Comparison of ENCODE assay signal across 14 cellular contexts in genomic region chr17:57091186-57091618, GRCh38. TPM values are rescaled to one million over a fixed set of nuclear protein-coding genes. Genes with fewer than 3 reads are reported as not detected.
DNase-seq lines count a peak whose midpoint lies in the region; ATAC-seq and TF ChIP-seq lines count a peak whose summit lies in the region.
"Had no signal": no experiment of that assay in that cellular context is flagged by ENCODE, and none has a peak within 500 bp of the region (broad histone marks: within the 10 kb centered on the region; RNA-seq: fewer than 3 reads in every experiment).

No MANE protein-coding gene starts in this region.

- no peaks in the 10 kb centered on the region for H3K36me3 ChIP-seq in Peyer's patch
- H3K36me3 ChIP-seq in esophagus (ENCODE audit: control insufficient read depth in 2 of 2, insufficient read depth in 2 of 2, low read length in 1 of 2): no peaks in the 10 kb centered on the region
- no peaks in the 10 kb centered on the region for H3K36me3 ChIP-seq in lower lobe of right lung
- H3K36me3 ChIP-seq in stomach smooth muscle (ENCODE audit: control insufficient read depth in 2 of 2, insufficient read depth in 2 of 2, low read length in 2 of 2): no peaks in the 10 kb centered on the region
- H3K36me3 ChIP-seq: BE2C had no signal

- H3K4me1 ChIP-seq in Peyer's patch: peaks cover 0 to 86% (median 2%) of the 10 kb centered on the region in 4 donors
- H3K4me1 ChIP-seq in esophagus (ENCODE audit: control insufficient read depth in 2 of 2, insufficient read depth in 2 of 2, low read length in 1 of 2): peaks cover 2 to 11% of the 10 kb centered on the region in 2 donors
- peaks cover 41% of the 10 kb centered on the region for H3K4me1 ChIP-seq in lower lobe of right lung
- peaks cover 87% of the 10 kb centered on the region for H3K4me1 ChIP-seq in stomach smooth muscle (ENCODE audit: control insufficient read depth, insufficient read depth, low read length)

- H3K27ac ChIP-seq in Peyer's patch (peak overlapping the region in 3 of 4 donors; percentile 16 to 82 (median 65)), esophagus (ENCODE audit: low read depth in 2 of 2, low read length in 1 of 2) (peak overlapping the region; percentile 53 to 66), lower lobe of right lung (peak overlapping the region; percentile 58), stomach smooth muscle (ENCODE audit: low read length) (peak overlapping the region; percentile 99)
- H3K27ac ChIP-seq: GM23248 had no signal

- H3K9me3 ChIP-seq in Peyer's patch (no peaks in the 10 kb centered on the region), esophagus (ENCODE audit: control insufficient read depth in 2 of 2, insufficient read depth in 1 of 2, low read depth in 1 of 2, low read length in 1 of 2) (no peaks in the 10 kb centered on the region), lower lobe of right lung (no peaks in the 10 kb centered on the region), stomach smooth muscle (ENCODE audit: control insufficient read depth in 2 of 2, low read length in 2 of 2) (no peaks in the 10 kb centered on the region)
- H3K9me3 ChIP-seq: BE2C, SK-N-SH had no signal

- H3K4me3 ChIP-seq in Peyer's patch (peak overlapping the region in 1 of 4 donors; percentile 3), esophagus (ENCODE audit: low read depth in 1 of 2, low read length in 2 of 2) (no peak overlapping the region), lower lobe of right lung (no peak overlapping the region), stomach smooth muscle (ENCODE audit: low read length in 2 of 2) (peak overlapping the region; percentile 9 to 54)
- H3K4me3 ChIP-seq: GM23248 had no signal

- no peak for TF ChIP-seq POLR2A in Peyer's patch (IDR thresholded peaks at IDR 0.05)

- WGBS in esophagus, 2 donors: 45 to 47% methylated on average over 5 of the region's 5 CpGs

- TF ChIP-seq CTCF in Peyer's patch (IDR thresholded peaks at IDR 0.05): no peak
- no peak for TF ChIP-seq CTCF in lower lobe of right lung (IDR thresholded peaks at IDR 0.05)

- H3K9ac ChIP-seq in stomach smooth muscle (ENCODE audit: low read length in 2 of 2): peak overlapping the region; percentile 80 to 84
- H3K9ac ChIP-seq: GM23248, SK-N-SH had no signal

- H3K27me3 ChIP-seq in Peyer's patch: no peaks in the 10 kb centered on the region
- H3K27me3 ChIP-seq in esophagus (ENCODE audit: control insufficient read depth in 1 of 2, insufficient read depth in 2 of 2, low read length in 2 of 2): no peaks in the 10 kb centered on the region
- H3K27me3 ChIP-seq in lower lobe of right lung (ENCODE audit: low read depth): no peaks in the 10 kb centered on the region
- H3K27me3 ChIP-seq in stomach smooth muscle (ENCODE audit: control insufficient read depth in 1 of 2, insufficient read depth in 2 of 2, low read length in 2 of 2): no peaks in the 10 kb centered on the region
- H3K27me3 ChIP-seq: BE2C had no signal

- ATAC-seq in lower lobe of right lung (peak; percentile 20 to 63), HG03457 (IDR thresholded peaks at IDR 0.05; ENCODE audit: unreplicated experiment) (no peak)

- DNase-seq in Peyer's patch (peak in 1 of 3 donors; percentile 53), lower lobe of right lung (no peak), NCI-H1048 (lab: John Stamatoyannopoulos, UW) (no peak), COLO829 (ENCODE audit: low spot score) (no peak)
- DNase-seq in activated CD8-positive, alpha-beta memory T cell treated with anti-CD3 and anti-CD28 coated beads for 24 hours: no peak
- DNase-seq: activated CD4-positive, alpha-beta T cell treated with anti-CD3 and anti-CD28 coated beads for 4 hours; activated gamma-delta T cell treated with Interleukin-2 at 50 U/mL for 16 hours; BE2C; NCI-H82; SK-N-SH had no signal

- intact Hi-C loops in lower lobe of right lung (cut with DNase I): no loop called here

RNA-seq across cellular contexts. Expression of gene AKAP1, which starts 6.2 kb away (rescaled TPM):
- total RNA-seq in Peyer's patch (100 to 1,000 TPM; 123 to 203 (median 166) TPM), lower lobe of right lung (54.5 TPM)
- polyA plus RNA-seq in esophagus: 10 to 100 TPM; 15.1 to 27.8 TPM

Comparison
In these comparisons a context has a peak if more than half of its experiments do, and no peak if none do; other contexts are left out.
1. H3K4me3 ChIP-seq: peak in stomach smooth muscle (2 of 2); none in esophagus (0 of 2) and lower lobe of right lung (single experiment).
2. Peak in every context shown above with its lines, with median percentiles within 50 percentile points of each other: H3K27ac ChIP-seq.